Comparison of ENCODE assay signal across 3 cellular contexts in genomic region chr7:72963056-72963455, GRCh38. TPM values are rescaled to one million over a fixed set of nuclear protein-coding genes. Genes with fewer than 3 reads are reported as not detected.
"Had no signal": no experiment of that assay in that cellular context is flagged by ENCODE, and none has a peak within 500 bp of the region (broad histone marks: within the 10 kb centered on the region; RNA-seq: fewer than 3 reads in every experiment).

No MANE protein-coding gene starts in this region.

RNA-seq across cellular contexts. Expression of gene TRIM74, which starts 6.2 kb away (rescaled TPM):
- total RNA-seq: ascending aorta, cerebellum had no signal
- polyA plus RNA-seq: aorta had no signal
